8 cellular contexts compared by ENCODE assay signal in genomic region chr20:33667245-33668086, GRCh38. TPM values are rescaled to one million over a fixed set of nuclear protein-coding genes. Genes with fewer than 3 reads are reported as not detected.
DNase-seq lines count a peak whose midpoint lies in the region; ATAC-seq and TF ChIP-seq lines count a peak whose summit lies in the region.

No MANE protein-coding gene starts in this region.

- ATAC-seq in GM18519 (IDR thresholded peaks at IDR 0.05; ENCODE audit: low FRiP score, unreplicated experiment) (peak; percentile 7), HG03139 (IDR thresholded peaks at IDR 0.05; ENCODE audit: unreplicated experiment) (peak; percentile 6), SK-N-SH treated with all-trans-retinoic acid at 6 μM for 48 hours (no peak; the same call in 2 of the 3 replicates), left ventricle myocardium superior (peak; percentile 16)

- H3K27ac ChIP-seq in 22Rv1 (peak overlapping the region; percentile 98), angular gyrus (ENCODE audit: low read depth, low read length) (peak overlapping the region; percentile 79)

- DNase-seq in left ventricle myocardium superior, result peak; percentile 88
- peak; percentile 93 for DNase-seq in retina
- no peak for DNase-seq in AG08396 (ENCODE audit: low spot score)

- peak; percentile 95 for TF ChIP-seq CTCF in 22Rv1 (IDR thresholded peaks at IDR 0.05)

- intact Hi-C loops in left ventricle myocardium superior (cut with micrococcal nuclease), result no loop called here

TF ChIP-seq in SK-N-SH treated with all-trans-retinoic acid at 6 μM for 48 hours, 23 proteins besides CTCF, POLR2A, EP300 and RAD21:
- 0 out of 2 replicates have a peak, but pooled peaks have one; percentile 25 for TF ChIP-seq GLIS3 (CRISPR knock-in tag; IDR thresholded peaks at IDR 0.05)
- TF ChIP-seq POU6F1 (CRISPR knock-in tag; IDR thresholded peaks at IDR 0.05; ENCODE audit: borderline replicate concordance, low read depth), result no peak

RNA-seq across cellular contexts. Expression of gene ACTL10, which starts 0.7 kb away (rescaled TPM):
- 0.40 TPM for total RNA-seq in left ventricle myocardium superior

RNA-seq across cellular contexts. Expression of gene C20orf144, which starts 5.3 kb away (rescaled TPM):
- total RNA-seq in left ventricle myocardium superior, result not detected

RNA-seq across cellular contexts. Expression of gene NECAB3, which starts 6.8 kb away (rescaled TPM):
- 71.8 TPM for total RNA-seq in left ventricle myocardium superior

RNA-seq across cellular contexts. Expression of gene E2F1, which starts 18.7 kb away (rescaled TPM):
- 1.8 TPM for total RNA-seq in left ventricle myocardium superior

RNA-seq across cellular contexts. Expression of gene PXMP4, which starts 52.6 kb away (rescaled TPM):
- 13.5 TPM for total RNA-seq in left ventricle myocardium superior
